In genomic region chr4:71367546-71367945, GRCh38 we compare ENCODE assay signal across 14 cellular contexts. TPM values are rescaled to one million over a fixed set of nuclear protein-coding genes. Genes with fewer than 3 reads are reported as not detected.
DNase-seq lines count a peak whose midpoint lies in the region; ATAC-seq lines count a peak whose summit lies in the region.
"Had no signal": no experiment of that assay in that cellular context is flagged by ENCODE, and none has a peak within 500 bp of the region (broad histone marks: within the 10 kb centered on the region; RNA-seq: fewer than 3 reads in every experiment).

No MANE protein-coding gene starts in this region.

- DNase-seq in NCI-H524 (lab: John Stamatoyannopoulos, UW) (peak; percentile 6 to 32), NCI-H524 treated with DMSO at 0.1 percent for 48 hours (lab: John Stamatoyannopoulos, UW) (no peak), NCI-H1694 (lab: John Stamatoyannopoulos, UW) (peak; percentile 10), cerebellum (ENCODE audit: low spot score) (peak; percentile 53), LoVo (ENCODE audit: low spot score) (no peak)
- DNase-seq: Caco-2; CD4-positive, CD25-positive, alpha-beta regulatory T cell; CD8-positive, alpha-beta T cell; DMS53; DMS79 treated with DMSO at 0.1 percent for 48 hours; GOT3 had no signal

- no peak for ATAC-seq in HG03159 (IDR thresholded peaks at IDR 0.05; ENCODE audit: unreplicated experiment)
- ATAC-seq: CD8-positive, alpha-beta T cell had no signal

RNA-seq across cellular contexts. Expression of gene SLC4A4, which starts 28.7 kb away (rescaled TPM):
- 29.7 TPM for total RNA-seq in cerebellum
- total RNA-seq: A172; B cell; CD4-positive, CD25-positive, alpha-beta regulatory T cell had no signal

Comparison
In these comparisons a context has a peak if more than half of its experiments do, and no peak if none do; other contexts are left out.
1. DNase-seq: peak in NCI-H524 (2 of 2), NCI-H1694 (single experiment) and cerebellum (single experiment); none in NCI-H524 treated with DMSO at 0.1 percent for 48 hours (single experiment) and LoVo (single experiment).